In the genomic region with DNA sequence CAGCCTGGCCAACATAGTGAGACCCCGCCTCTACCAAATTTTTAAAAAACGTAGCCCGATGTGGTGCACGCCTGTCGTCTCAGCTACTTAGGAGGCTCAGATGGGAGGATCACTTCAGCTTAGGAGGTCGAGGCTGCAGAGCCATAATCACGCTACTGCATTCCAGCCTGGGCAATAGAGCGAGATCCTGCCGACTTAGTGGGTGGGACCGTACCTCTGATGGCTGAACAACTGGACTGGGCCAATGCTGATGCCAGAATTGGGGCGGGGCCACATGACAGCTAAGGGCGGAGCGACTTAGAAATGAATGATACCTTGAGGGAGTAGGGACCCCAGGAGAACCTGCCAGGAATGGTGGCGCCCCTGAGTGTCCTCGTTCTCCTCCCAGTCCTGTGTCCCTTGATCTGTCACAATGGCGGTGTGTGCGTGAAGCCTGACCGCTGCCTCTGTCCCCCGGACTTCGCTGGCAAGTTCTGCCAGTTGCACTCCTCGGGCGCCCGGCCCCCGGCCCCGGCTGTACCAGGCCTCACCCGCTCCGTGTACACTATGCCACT, we compare ENCODE assay signal across 8 cellular contexts. TPM values are rescaled to one million over a fixed set of nuclear protein-coding genes. Genes with fewer than 3 reads are reported as not detected.
A peak's percentile ranks its signal among the peaks of the same experiment; 100 is the strongest.
DNase-seq lines count a peak whose midpoint lies in the region; ATAC-seq and TF ChIP-seq lines count a peak whose summit lies in the region.

No MANE protein-coding gene starts in this region.

- WGBS in esophagus squamous epithelium, 2 donors, result 29 to 42% methylated on average over 16 to 19 of the region's 27 CpGs

- no TSS peak for BruUV-seq in Panc1 (replicated peaks; lab: Mats Ljungman, UMichigan)

- peak overlapping the region; percentile 60 for H3K4me3 ChIP-seq in GM12864 (ENCODE audit: low read depth, low read length)
- peak overlapping the region; percentile 41 to 62 for H3K4me3 ChIP-seq in Panc1 (ENCODE audit: low read depth in 2 of 2, low read length in 2 of 2)
- H3K4me3 ChIP-seq in esophagus squamous epithelium, result peak overlapping the region; percentile 38 to 81 (median 60)
- peak overlapping the region; percentile 47 for H3K4me3 ChIP-seq in retinal pigment epithelial cell (ENCODE audit: low read length)

- no peak for DNase-seq in GM12864 (ENCODE audit: low read depth)
- DNase-seq in Panc1 (ENCODE audit: low read depth, low spot score), result no peak
- DNase-seq in esophagus squamous epithelium (lab: John Stamatoyannopoulos, UW), result no peak
- DNase-seq in retinal pigment epithelial cell (ENCODE audit: low read depth), result no peak
- no peak for DNase-seq in GM13976 (ENCODE audit: low spot score)
- no peak for DNase-seq in kidney glomerular epithelial cell (lab: John Stamatoyannopoulos, UW)

- H3K4me1 ChIP-seq in Panc1 (ENCODE audit: control insufficient read depth, insufficient read depth, low read length) (peaks cover 12% of the 10 kb centered on the region), esophagus squamous epithelium (peaks cover 75 to 99% (median 75%) of the 10 kb centered on the region in 3 donors)

- POLR2A ChIA-PET in Panc1 (lab: Charles Lee), result interaction anchor here (1.0 kb wide), 1 partner anchor 184 kb away, joined by 11 read pairs; no protein-coding TSS in a partner anchor

- no peaks in the 10 kb centered on the region for H3K36me3 ChIP-seq in Panc1 (ENCODE audit: control insufficient read depth, insufficient read depth, low read length)
- no peaks in the 10 kb centered on the region for H3K36me3 ChIP-seq in esophagus squamous epithelium

- no peak for TF ChIP-seq POLR2A in esophagus squamous epithelium (IDR thresholded peaks at IDR 0.05)

- H3K9me3 ChIP-seq in Panc1 (ENCODE audit: control insufficient read depth, insufficient read depth, low read depth, low read length) (no peaks in the 10 kb centered on the region), esophagus squamous epithelium (no peaks in the 10 kb centered on the region)

- ATAC-seq in Panc1 (no peak), HG02610 (IDR thresholded peaks at IDR 0.05; ENCODE audit: unreplicated experiment) (no peak), HG02571 (IDR thresholded peaks at IDR 0.05; ENCODE audit: unreplicated experiment) (no peak)

- H3K27ac ChIP-seq in Panc1 (ENCODE audit: low read length), result peak overlapping the region; percentile 61
- peak overlapping the region; percentile 95 to 97 (median 96) for H3K27ac ChIP-seq in esophagus squamous epithelium

- intact Hi-C loops in Panc1 (cut with micrococcal nuclease; ENCODE audit: unreplicated experiment) (no loop called here), esophagus squamous epithelium (cut with DNase I) (loop anchor here (5.0 to 10.0 kb wide), 2 partner anchors 113 to 180 kb away; partner anchors contain the start of genes COQ8B, ITPKC and SERTAD1)

- TF ChIP-seq CTCF in GM12864 (IDR thresholded peaks at IDR 0.05; ENCODE audit: low read depth, low read length, missing control alignments) (no peak), Panc1 (IDR thresholded peaks at IDR 0.05) (no peak), esophagus squamous epithelium (IDR thresholded peaks at IDR 0.05) (no peak), retinal pigment epithelial cell (conservative IDR thresholded peaks at IDR 0.05; ENCODE audit: low read depth, low read length) (no peak), GM13976 (IDR thresholded peaks at IDR 0.05; ENCODE audit: borderline replicate concordance, control extremely low read depth, extremely low read depth, insufficient read depth, missing control alignments) (no peak)

- H3K27me3 ChIP-seq in Panc1 (ENCODE audit: control insufficient read depth, insufficient read depth, low read length) (no peaks in the 10 kb centered on the region), esophagus squamous epithelium (peaks cover 0 to 20% (median 0%) of the 10 kb centered on the region in 4 donors)

- in situ Hi-C loops in Panc1 (cut with HindIII; ENCODE audit: low pct_unique_long_range_greater_than_20kb, low sequenced_read_pairs), result no loop called here
- in situ Hi-C loops in GM13976 (cut with MboI; ENCODE audit: low sequenced_read_pairs, unreplicated experiment), result loop anchor here (25.0 kb wide), 1 partner anchor 292 kb away; no protein-coding TSS in a partner anchor

- CTCF ChIA-PET in Panc1 (lab: Charles Lee), result interaction anchor here (0.6 to 1.0 kb wide), 3 partner anchors 13 to 86 kb away, joined by 3 to 6 read pairs (median 4); partner anchors contain the start of gene NUMBL

RNA-seq across cellular contexts. Expression of gene LTBP4, which starts 3.6 kb away (rescaled TPM):
- 75.4 TPM for total RNA-seq in Panc1 (2021; ENCODE audit: unreplicated experiment)
- polyA plus RNA-seq in Panc1 (2012; ENCODE audit: insufficient read length), result 81.6 TPM
- 100 to 1,000 TPM in 1 of 4 donors, 10 to 100 TPM in 3; 43.5 to 249 (median 65.5) TPM for total RNA-seq in esophagus squamous epithelium

RNA-seq across cellular contexts. Expression of gene SHKBP1, which starts 28.1 kb away (rescaled TPM):
- total RNA-seq in Panc1 (2021; ENCODE audit: unreplicated experiment) (55.9 TPM), esophagus squamous epithelium (10 to 100 TPM; 42.3 to 77.9 (median 49.8) TPM)
- polyA plus RNA-seq in Panc1 (2012; ENCODE audit: insufficient read length), result 102 TPM
